ENCODE assay signal across 20 cellular contexts in the genomic region with DNA sequence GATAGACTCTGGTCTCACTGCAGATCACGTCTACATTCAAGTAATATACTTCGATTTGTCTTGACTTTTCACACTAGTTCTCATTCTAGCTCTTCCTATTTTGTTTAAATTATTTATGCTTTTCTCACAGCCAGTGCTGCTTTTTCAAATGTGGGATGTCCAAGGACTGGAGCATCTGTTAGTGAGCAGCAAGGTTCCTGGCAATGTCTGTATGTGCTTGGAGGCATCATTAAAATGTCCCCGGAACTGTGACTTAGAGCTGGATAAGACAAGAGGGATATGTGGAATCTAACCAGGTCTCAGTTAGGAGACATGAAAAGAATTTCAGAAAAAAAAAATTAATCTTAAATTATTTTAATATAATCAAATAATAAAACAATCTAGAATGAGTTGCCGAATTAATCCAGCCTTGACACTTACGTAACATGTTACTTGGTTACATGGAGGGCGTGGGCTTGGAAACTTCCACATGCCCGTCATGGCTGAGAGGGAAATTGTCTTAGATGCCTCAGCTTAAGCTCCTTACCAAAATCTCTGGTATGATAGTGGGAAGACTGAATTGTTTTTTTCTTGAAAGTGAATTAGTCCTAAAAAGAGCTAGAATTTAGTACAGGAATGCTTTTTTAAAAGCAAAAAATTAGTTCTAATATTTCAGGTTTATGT.
"Had no signal": no experiment of that assay in that cellular context is flagged by ENCODE, and none has a peak within 500 bp of the region (broad histone marks: within the 10 kb centered on the region; RNA-seq: fewer than 3 reads in every experiment).

No MANE protein-coding gene starts in this region.

- H3K27me3 Mint-ChIP-seq: dendritic cell treated with granulocyte-macrophage colony-stimulating factor and Interleukin-4, amounts not matched to agents 40 ng/mL and 50 ng/mL, for 4 days had no signal

- H3K27ac Mint-ChIP-seq: activated CD8-positive, alpha-beta memory T cell treated with anti-CD3 and anti-CD28 coated beads, Interleukin-2, amount 10 ng/mL, durations not matched to agents 7 days and 5 days; activated CD8-positive, alpha-beta T cell treated with anti-CD3 and anti-CD28 coated beads for 36 hours; activated naive CD8-positive, alpha-beta T cell treated with anti-CD3 and anti-CD28 coated beads, Interleukin-2, amount 50 U/mL, for 24 hours; dendritic cell treated with granulocyte-macrophage colony-stimulating factor and Interleukin-4, amounts not matched to agents 40 ng/mL and 50 ng/mL, for 4 days; naive thymus-derived CD8-positive, alpha-beta T cell; type B pancreatic cell had no signal

- H3K4me3 ChIP-seq: left ventricle myocardium inferior, sigmoid colon, testis, vagina had no signal

- H3K27ac ChIP-seq: foreskin keratinocyte, left ventricle myocardium inferior, sigmoid colon, testis, vagina had no signal

- H3K36me3 ChIP-seq: left ventricle myocardium inferior, sigmoid colon, vagina had no signal

- H3K9me3 Mint-ChIP-seq: activated CD8-positive, alpha-beta T cell treated with anti-CD3 and anti-CD28 coated beads for 36 hours; activated naive CD8-positive, alpha-beta T cell treated with anti-CD3 and anti-CD28 coated beads, Interleukin-2, amount 50 U/mL, for 24 hours; dendritic cell treated with granulocyte-macrophage colony-stimulating factor and Interleukin-4, amounts not matched to agents 40 ng/mL and 50 ng/mL, for 4 days; naive thymus-derived CD8-positive, alpha-beta T cell; type B pancreatic cell had no signal

- H3K36me3 Mint-ChIP-seq: activated CD8-positive, alpha-beta memory T cell treated with anti-CD3 and anti-CD28 coated beads, Interleukin-2, amount 10 ng/mL, durations not matched to agents 7 days and 5 days; naive thymus-derived CD8-positive, alpha-beta T cell; type B pancreatic cell had no signal

- DNase-seq: activated CD4-positive, alpha-beta T cell treated with anti-CD3 and anti-CD28 coated beads for 48 hours; activated CD8-positive, alpha-beta memory T cell treated with anti-CD3 and anti-CD28 coated beads, Interleukin-2, amount 10 ng/mL, durations not matched to agents 7 days and 5 days; activated CD8-positive, alpha-beta T cell treated with anti-CD3 and anti-CD28 coated beads for 36 hours; activated effector memory CD4-positive, alpha-beta T cell treated with anti-CD3 and anti-CD28 coated beads, Interleukin-2, amount 50 U/mL, for 16 hours; activated naive CD4-positive, alpha-beta T cell treated with anti-CD3 and anti-CD28 coated beads, Interleukin-2, amount 50 U/mL, for 16 hours; activated naive CD8-positive, alpha-beta T cell treated with anti-CD3 and anti-CD28 coated beads, Interleukin-2, amount 50 U/mL, for 24 hours; activated T-cell treated with anti-CD3 and anti-CD28 coated beads for 4 hours; effector CD4-positive, alpha-beta T cell; erythroblast; foreskin keratinocyte; hippocampal formation; left ventricle myocardium inferior; naive thymus-derived CD8-positive, alpha-beta T cell; sigmoid colon; stimulated activated CD4-positive, alpha-beta T cell treated with anti-CD3 and anti-CD28 coated beads, Interleukin-4, amount 100 ng/mL, for 1 hour; stimulated activated naive CD4-positive, alpha-beta T cell; testis had no signal

- H3K4me3 Mint-ChIP-seq: activated CD8-positive, alpha-beta memory T cell treated with anti-CD3 and anti-CD28 coated beads, Interleukin-2, amount 10 ng/mL, durations not matched to agents 7 days and 5 days; activated CD8-positive, alpha-beta T cell treated with anti-CD3 and anti-CD28 coated beads for 36 hours; activated naive CD8-positive, alpha-beta T cell treated with anti-CD3 and anti-CD28 coated beads, Interleukin-2, amount 50 U/mL, for 24 hours; dendritic cell treated with granulocyte-macrophage colony-stimulating factor and Interleukin-4, amounts not matched to agents 40 ng/mL and 50 ng/mL, for 4 days; naive thymus-derived CD8-positive, alpha-beta T cell; type B pancreatic cell had no signal

- H3K4me1 Mint-ChIP-seq: activated CD8-positive, alpha-beta memory T cell treated with anti-CD3 and anti-CD28 coated beads, Interleukin-2, amount 10 ng/mL, durations not matched to agents 7 days and 5 days; activated naive CD8-positive, alpha-beta T cell treated with anti-CD3 and anti-CD28 coated beads, Interleukin-2, amount 50 U/mL, for 24 hours; naive thymus-derived CD8-positive, alpha-beta T cell had no signal

- H3K9me3 ChIP-seq: left ventricle myocardium inferior, sigmoid colon, testis, vagina had no signal

- H3K4me1 ChIP-seq: left ventricle myocardium inferior, sigmoid colon, testis, vagina had no signal

- H3K27me3 ChIP-seq: foreskin keratinocyte, sigmoid colon, testis, vagina had no signal
